25 cellular contexts compared by ENCODE assay signal in genomic region chr1:39829791-39830533, GRCh38. TPM values are rescaled to one million over a fixed set of nuclear protein-coding genes. Genes with fewer than 3 reads are reported as not detected.
DNase-seq lines count a peak whose midpoint lies in the region; ATAC-seq, FAIRE-seq and TF ChIP-seq lines count a peak whose summit lies in the region.
"Had no signal": no experiment of that assay in that cellular context is flagged by ENCODE, and none has a peak within 500 bp of the region (broad histone marks: within the 10 kb centered on the region; RNA-seq: fewer than 3 reads in every experiment).

No MANE protein-coding gene starts in this region.

- peaks cover 14% of the 10 kb centered on the region for H3K4me1 ChIP-seq in HepG2 (ENCODE audit: insufficient read depth, low read length)
- H3K4me1 ChIP-seq in right lobe of liver = peaks cover 0 to 10% (median 0%) of the 10 kb centered on the region in 4 donors
- no peaks in the 10 kb centered on the region for H3K4me1 ChIP-seq in Karpas-422 (ENCODE audit: low read length)
- no peaks in the 10 kb centered on the region for H3K4me1 ChIP-seq in thyroid gland
- H3K4me1 ChIP-seq: A549 had no signal

- no peaks in the 10 kb centered on the region for H3K79me2 ChIP-seq in HepG2 (ENCODE audit: insufficient read depth, low read length)
- no peaks in the 10 kb centered on the region for H3K79me2 ChIP-seq in Karpas-422 (ENCODE audit: low read length)

- FAIRE-seq in HepG2 (lab: Jason Lieb, UNC) = no peak
- FAIRE-seq: A549, G401.6, GM12891 had no signal

- TF ChIP-seq POLR2A in HepG2 (IDR thresholded peaks at IDR 0.05; ENCODE audit: insufficient read depth in 1 of 2, low read depth in 2 of 2, low read length in 2 of 2) (no peak), right lobe of liver (IDR thresholded peaks at IDR 0.05) (no peak), thyroid gland (IDR thresholded peaks at IDR 0.05) (no peak)

- no peaks in the 10 kb centered on the region for H3K9me3 ChIP-seq in HepG2 (ENCODE audit: low read length)
- H3K9me3 ChIP-seq in right lobe of liver = no peaks in the 10 kb centered on the region
- no peaks in the 10 kb centered on the region for H3K9me3 ChIP-seq in Karpas-422 (ENCODE audit: low read length)
- H3K9me3 ChIP-seq in thyroid gland = no peaks in the 10 kb centered on the region
- H3K9me3 ChIP-seq: A549 had no signal

- DNase-seq in HepG2 (ENCODE audit: low spot score) (no peak), right lobe of liver (no peak), foreskin fibroblast (peak; percentile 13 to 32), Karpas-422 (no peak), thyroid gland (no peak), SHP77 (lab: John Stamatoyannopoulos, UW) (no peak), CD14-positive monocyte (ENCODE audit: low spot score) (no peak)
- DNase-seq: activated CD4-positive, alpha-beta memory T cell treated with anti-CD3 and anti-CD28 coated beads, Interleukin-2, amount 10 ng/mL, durations not matched to agents 7 days and 5 days; activated naive CD8-positive, alpha-beta T cell treated with anti-CD3 and anti-CD28 coated beads for 36 hours; activated T-cell treated with anti-CD3 and anti-CD28 coated beads, Interleukin-2, amount 50 U/mL, for 4 hours; CD4-positive, alpha-beta memory T cell; foreskin melanocyte; naive B cell; NCI-H146; NCI-H524 treated with DMSO at 0.1 percent for 48 hours; stimulated activated CD4-positive, alpha-beta T cell treated with anti-CD3 and anti-CD28 coated beads, Interleukin-12 subunit alpha, Interleukin-12 subunit beta, amount 100 ng/mL, for 4 hours; stimulated activated naive CD4-positive, alpha-beta T cell treated with Interleukin-2 at 50 U/mL for 16 hours had no signal

- H3K36me3 ChIP-seq in HepG2 (replicated peaks in 1 of 2; ENCODE audit: control insufficient read depth in 1 of 2, insufficient read depth in 2 of 2, low read length in 2 of 2) (no peaks in the 10 kb centered on the region), right lobe of liver (no peaks in the 10 kb centered on the region), Karpas-422 (ENCODE audit: insufficient read depth, low read length) (no peaks in the 10 kb centered on the region), thyroid gland (no peaks in the 10 kb centered on the region)
- H3K36me3 ChIP-seq: cardiac muscle cell, WERI-Rb-1 had no signal

- H3K4me3 ChIP-seq in HepG2 (replicated peaks in 1 of 3; ENCODE audit: insufficient read depth in 1 of 3, low read depth in 2 of 3, low read length in 3 of 3) (no peak overlapping the region), right lobe of liver (no peak overlapping the region), foreskin fibroblast (ENCODE audit: low read depth in 1 of 2, low read length in 2 of 2) (no peak overlapping the region), Karpas-422 (ENCODE audit: low read length) (no peak overlapping the region), thyroid gland (replicated peaks in 1 of 3) (no peak overlapping the region)
- H3K4me3 ChIP-seq: A549, cardiac muscle cell, GM23338 had no signal

- H4K20me1 ChIP-seq in HepG2 (ENCODE audit: insufficient read depth, low read length) (no peaks in the 10 kb centered on the region), Karpas-422 (ENCODE audit: insufficient read depth, low read depth, low read length) (no peaks in the 10 kb centered on the region)

- no peak overlapping the region for H3K4me3 Mint-ChIP-seq in CD14-positive monocyte
- H3K4me3 Mint-ChIP-seq: activated CD4-positive, alpha-beta memory T cell treated with anti-CD3 and anti-CD28 coated beads, Interleukin-2, amount 10 ng/mL, durations not matched to agents 7 days and 5 days; activated naive CD8-positive, alpha-beta T cell treated with anti-CD3 and anti-CD28 coated beads for 36 hours; activated T-cell treated with anti-CD3 and anti-CD28 coated beads, Interleukin-2, amount 50 U/mL, for 4 hours; CD4-positive, alpha-beta memory T cell; GM23338 had no signal

- peaks cover 0 to 2% (median 1%) of the 10 kb centered on the region in 3 donors for H3K27me3 Mint-ChIP-seq in CD14-positive monocyte (ENCODE audit: low read depth in 3 of 3)

- in situ Hi-C loops in HepG2 (cut with HindIII; ENCODE audit: extremely low pct_ligation_motif_present, low pct_unique_long_range_greater_than_20kb) = no loop called here

- intact Hi-C loops in HepG2 (cut with micrococcal nuclease; ENCODE audit: unreplicated experiment) (no loop called here), right lobe of liver (cut with DNase I) (no loop called here), thyroid gland (cut with DNase I) (no loop called here), CD14-positive monocyte (cut with micrococcal nuclease) (no loop called here)

- no peak overlapping the region for H3K9ac ChIP-seq in HepG2 (ENCODE audit: insufficient read depth, low read depth, low read length)
- H3K9ac ChIP-seq in Karpas-422 (ENCODE audit: low read length) = no peak overlapping the region

- ATAC-seq in HepG2 = no peak
- no peak for ATAC-seq in right lobe of liver
- peak; percentile 65 for ATAC-seq in SK-N-SH treated with all-trans-retinoic acid at 6 μM for 48 hours
- ATAC-seq: activated T-cell treated with anti-CD3 and anti-CD28 coated beads, Interleukin-2, amount 50 U/mL, for 4 hours; GM23338 had no signal

- peak overlapping the region in 1 of 7 donors; percentile 4 for H3K27ac Mint-ChIP-seq in CD14-positive monocyte
- H3K27ac Mint-ChIP-seq: activated CD4-positive, alpha-beta memory T cell treated with anti-CD3 and anti-CD28 coated beads, Interleukin-2, amount 10 ng/mL, durations not matched to agents 7 days and 5 days; activated naive CD8-positive, alpha-beta T cell treated with anti-CD3 and anti-CD28 coated beads for 36 hours; GM23338 had no signal

- POLR2A ChIA-PET in HepG2 (lab: Yijun Ruan, JAX) = no interaction called here

- H3K27ac ChIP-seq in HepG2 (ENCODE audit: extremely low read length, insufficient read depth, low read length) = no peak overlapping the region
- H3K27ac ChIP-seq in right lobe of liver = no peak overlapping the region
- H3K27ac ChIP-seq in Karpas-422 (ENCODE audit: low read length) = no peak overlapping the region
- H3K27ac ChIP-seq in thyroid gland = no peak overlapping the region
- H3K27ac ChIP-seq: A549, cardiac muscle cell, WERI-Rb-1 had no signal

- 17% methylated on average over 6 of the region's 6 CpGs for WGBS in HepG2 (ENCODE audit: low lambda C conversion rate)
- 51% methylated on average over 6 of the region's 6 CpGs for WGBS in right lobe of liver (ENCODE audit: insufficient coverage, low coverage, low lambda C conversion rate, missing lambda C conversion rate)
- 46 to 49% methylated on average over 6 of the region's 6 CpGs for WGBS in thyroid gland, 2 donors

- TF ChIP-seq RAD21 in HepG2 (CRISPR knock-in tag; IDR thresholded peaks at IDR 0.05) = no peak

- H3K4me1 Mint-ChIP-seq in CD14-positive monocyte = peaks cover 44% of the 10 kb centered on the region
- H3K4me1 Mint-ChIP-seq: activated CD4-positive, alpha-beta memory T cell treated with anti-CD3 and anti-CD28 coated beads, Interleukin-2, amount 10 ng/mL, durations not matched to agents 7 days and 5 days; activated naive CD8-positive, alpha-beta T cell treated with anti-CD3 and anti-CD28 coated beads for 36 hours; CD4-positive, alpha-beta memory T cell had no signal

- BruUV-seq in HepG2 (replicated peaks; lab: Mats Ljungman, UMichigan) = no TSS peak

- no peak for TF ChIP-seq CTCF in HepG2 (CRISPR knock-in tag; IDR thresholded peaks at IDR 0.05)
- TF ChIP-seq CTCF in right lobe of liver (IDR thresholded peaks at IDR 0.05) = no peak
- no peak for TF ChIP-seq CTCF in foreskin fibroblast (IDR thresholded peaks at IDR 0.05; ENCODE audit: low read depth, low read length)
- no peak for TF ChIP-seq CTCF in thyroid gland (IDR thresholded peaks at IDR 0.05)
- TF ChIP-seq CTCF in CD14-positive monocyte (IDR thresholded peaks at IDR 0.05) = no peak

- peaks cover 0 to under 1% of the 10 kb centered on the region in 2 donors for H3K36me3 Mint-ChIP-seq in CD14-positive monocyte
- H3K36me3 Mint-ChIP-seq: activated naive CD8-positive, alpha-beta T cell treated with anti-CD3 and anti-CD28 coated beads for 36 hours; naive B cell had no signal

- no peaks in the 10 kb centered on the region; a peak in 2 of 5 replicates for H3K27me3 ChIP-seq in HepG2 (ENCODE audit: control insufficient read depth in 1 of 2, insufficient read depth in 2 of 2, low read length in 2 of 2)
- H3K27me3 ChIP-seq in right lobe of liver = no peaks in the 10 kb centered on the region
- H3K27me3 ChIP-seq in Karpas-422 (ENCODE audit: low read length) = no peaks in the 10 kb centered on the region
- H3K27me3 ChIP-seq in thyroid gland = no peaks in the 10 kb centered on the region
- H3K27me3 ChIP-seq: cardiac muscle cell had no signal

- peaks cover 0 to 4% (median 2%) of the 10 kb centered on the region in 7 donors for H3K9me3 Mint-ChIP-seq in CD14-positive monocyte
- H3K9me3 Mint-ChIP-seq: activated CD4-positive, alpha-beta memory T cell treated with anti-CD3 and anti-CD28 coated beads, Interleukin-2, amount 10 ng/mL, durations not matched to agents 7 days and 5 days; activated naive CD8-positive, alpha-beta T cell treated with anti-CD3 and anti-CD28 coated beads for 36 hours; activated T-cell treated with anti-CD3 and anti-CD28 coated beads, Interleukin-2, amount 50 U/mL, for 4 hours; GM23338; naive B cell had no signal

- H3K9me2 ChIP-seq in Karpas-422 (replicated peaks; ENCODE audit: insufficient read depth, low read length) = no peaks in the 10 kb centered on the region

- H2AFZ ChIP-seq in HepG2 (ENCODE audit: low read length) (no peak overlapping the region), Karpas-422 (ENCODE audit: low read length) (no peak overlapping the region)
- H2AFZ ChIP-seq: GM23338 had no signal

- TF ChIP-seq EP300 in HepG2 (IDR thresholded peaks at IDR 0.05; ENCODE audit: low read depth in 2 of 2, low read length in 2 of 2) = no peak
- TF ChIP-seq EP300 in HepG2 (CRISPR knock-in tag; IDR thresholded peaks at IDR 0.05; ENCODE audit: borderline replicate concordance) = no peak

- H3K4me2 ChIP-seq in HepG2 (ENCODE audit: low read depth, low read length) (no peak overlapping the region), Karpas-422 (ENCODE audit: low read depth, low read length, poor library complexity, severe bottlenecking) (no peak overlapping the region)
- H3K4me2 ChIP-seq: A549, GM23338 had no signal

- CTCF ChIA-PET in HepG2 (lab: Yijun Ruan, JAX; ENCODE audit: low intra/inter-chr PET ratio, low total read pairs) = no interaction called here

RNA-seq across cellular contexts. Expression of gene BMP8B, which starts 41.3 kb away (rescaled TPM):
- 0.14 and 0.29 TPM in 2 replicates for total RNA-seq in HepG2 (2016; rRNA removed; fragmentation: Illumina TruSeq; extraction: Trizol)
- total RNA-seq in HepG2 (2016; cell fraction: cytosol; rRNA removed; fragmentation: Illumina TruSeq; extraction: Trizol; ENCODE audit: low read depth) = not detected in 2 replicates
- 0.22 and 0.36 TPM in 2 replicates for total RNA-seq in HepG2 (2016; cell fraction: insoluble cytoplasmic fraction; rRNA removed; fragmentation: Illumina TruSeq; extraction: Trizol)
- 0.09 and 0.17 TPM in 2 replicates for total RNA-seq in HepG2 (2016; cell fraction: membrane; rRNA removed; fragmentation: Illumina TruSeq; extraction: Trizol)
- 0.22 and 0.34 TPM in 2 replicates for total RNA-seq in HepG2 (2016; cell fraction: nucleus; rRNA removed; fragmentation: Illumina TruSeq; extraction: Trizol)
- 0.41 and 0.48 TPM in 2 replicates for polyA plus RNA-seq in HepG2 (2011; rRNA removed)
- 0.24 and 0.41 TPM in 2 replicates for polyA plus RNA-seq in HepG2 (2011; cell fraction: cytosol; rRNA removed)
- polyA plus RNA-seq in HepG2 (2011; cell fraction: nucleus; rRNA removed) = 0.24 and 0.33 TPM in 2 replicates
- polyA plus RNA-seq in HepG2 (2012) = 0.68 and 0.78 TPM in 2 replicates
- polyA plus RNA-seq in HepG2 (2016; cell fraction: cytosol; fragmentation: Illumina TruSeq; extraction: Trizol; ENCODE audit: low read depth) = 0.03 TPM in 2 replicates
- 0.24 and 0.44 TPM in 2 replicates for polyA plus RNA-seq in HepG2 (2016; cell fraction: insoluble cytoplasmic fraction; fragmentation: Illumina TruSeq; extraction: Trizol; ENCODE audit: low read depth)
- polyA plus RNA-seq in HepG2 (2016; cell fraction: membrane; fragmentation: Illumina TruSeq; extraction: Trizol; ENCODE audit: low read depth) = 0.06 and 0.09 TPM in 2 replicates
- 0.37 and 0.51 TPM in 2 replicates for polyA plus RNA-seq in HepG2 (2016; cell fraction: nucleus; fragmentation: Illumina TruSeq; extraction: Trizol; ENCODE audit: insufficient read depth, low read depth)
- 0.62 and 4.1 TPM in 2 replicates for polyA minus RNA-seq in HepG2 (2011; rRNA and poly(A)+ RNA removed; ENCODE audit: low replicate concordance)
- polyA minus RNA-seq in HepG2 (2011; cell fraction: cytosol; rRNA and poly(A)+ RNA removed) = 0.40 and 0.44 TPM in 2 replicates
- polyA minus RNA-seq in HepG2 (2011; cell fraction: nucleus; rRNA and poly(A)+ RNA removed) = 0.12 and 0.26 TPM in 2 replicates
- total RNA-seq in right lobe of liver = 1 to 10 TPM in 2 of 6 experiments, under 1 TPM in 4; 0.04 to 2.2 (median 0.79) TPM
- not detected in 2 replicates for total RNA-seq in Karpas-422 (2014; rRNA removed; shearing (Covaris generic); ENCODE audit: low replicate concordance)
- 10 to 100 TPM in 1 of 4 donors, 1 to 10 TPM in 3; 6.6 to 15.4 (median 8.1) TPM for total RNA-seq in thyroid gland
- under 1 TPM; 0.14 to 0.24 TPM for polyA plus RNA-seq in CD14-positive monocyte
- total RNA-seq: cardiac muscle cell had no signal

RNA-seq across cellular contexts. Expression of gene TRIT1, which starts 53.3 kb away (rescaled TPM):
- total RNA-seq in HepG2 (2016; rRNA removed; fragmentation: Illumina TruSeq; extraction: Trizol) (20.4 and 20.7 TPM in 2 replicates), right lobe of liver (10 to 100 TPM in 1 of 6 experiments, 1 to 10 TPM in 5; 5.1 to 10.3 (median 7.0) TPM), thyroid gland (10 to 100 TPM; 22.6 to 35.2 (median 25.3) TPM)
- total RNA-seq in HepG2 (2016; cell fraction: cytosol; rRNA removed; fragmentation: Illumina TruSeq; extraction: Trizol; ENCODE audit: low read depth) = 6.6 and 8.1 TPM in 2 replicates
- 20.6 and 21.7 TPM in 2 replicates for total RNA-seq in HepG2 (2016; cell fraction: insoluble cytoplasmic fraction; rRNA removed; fragmentation: Illumina TruSeq; extraction: Trizol)
- total RNA-seq in HepG2 (2016; cell fraction: membrane; rRNA removed; fragmentation: Illumina TruSeq; extraction: Trizol) = 11.4 and 13.2 TPM in 2 replicates
- total RNA-seq in HepG2 (2016; cell fraction: nucleus; rRNA removed; fragmentation: Illumina TruSeq; extraction: Trizol) = 24.7 and 29.2 TPM in 2 replicates
- polyA plus RNA-seq in HepG2 (2011; rRNA removed) (11.5 and 13.4 TPM in 2 replicates), CD14-positive monocyte (10 to 100 TPM; 14.5 to 15.8 TPM)
- polyA plus RNA-seq in HepG2 (2011; cell fraction: cytosol; rRNA removed) = 6.3 and 6.6 TPM in 2 replicates
- 11.5 and 15.4 TPM in 2 replicates for polyA plus RNA-seq in HepG2 (2011; cell fraction: nucleus; rRNA removed)
- 10.4 and 13.0 TPM in 2 replicates for polyA plus RNA-seq in HepG2 (2012)
- 2.8 and 4.0 TPM in 2 replicates for polyA plus RNA-seq in HepG2 (2016; cell fraction: cytosol; fragmentation: Illumina TruSeq; extraction: Trizol; ENCODE audit: low read depth)
- 13.4 and 19.6 TPM in 2 replicates for polyA plus RNA-seq in HepG2 (2016; cell fraction: insoluble cytoplasmic fraction; fragmentation: Illumina TruSeq; extraction: Trizol; ENCODE audit: low read depth)
- polyA plus RNA-seq in HepG2 (2016; cell fraction: membrane; fragmentation: Illumina TruSeq; extraction: Trizol; ENCODE audit: low read depth) = 5.7 and 6.6 TPM in 2 replicates
- 46.0 and 50.5 TPM in 2 replicates for polyA plus RNA-seq in HepG2 (2016; cell fraction: nucleus; fragmentation: Illumina TruSeq; extraction: Trizol; ENCODE audit: insufficient read depth, low read depth)
- 11.6 and 20.1 TPM in 2 replicates for polyA minus RNA-seq in HepG2 (2011; rRNA and poly(A)+ RNA removed; ENCODE audit: low replicate concordance)
- 5.3 and 8.4 TPM in 2 replicates for polyA minus RNA-seq in HepG2 (2011; cell fraction: cytosol; rRNA and poly(A)+ RNA removed)
- polyA minus RNA-seq in HepG2 (2011; cell fraction: nucleus; rRNA and poly(A)+ RNA removed) = 22.4 and 32.9 TPM in 2 replicates
- 43.6 and 50.3 TPM in 2 replicates for total RNA-seq in Karpas-422 (2014; rRNA removed; shearing (Covaris generic); ENCODE audit: low replicate concordance)

RNA-seq across cellular contexts. Expression of gene OXCT2, which starts 58.8 kb away (rescaled TPM):
- total RNA-seq in HepG2 (2016; rRNA removed; fragmentation: Illumina TruSeq; extraction: Trizol) (0.33 TPM in 1 of 2 replicates, not detected in the other), right lobe of liver (1 to 10 TPM in 2 of 6 experiments, under 1 TPM in 3, not detected in 1; 0.12 to 2.4 (median 0.35) TPM), thyroid gland (1 to 10 TPM; 2.6 to 8.2 (median 3.5) TPM)
- total RNA-seq in HepG2 (2016; cell fraction: cytosol; rRNA removed; fragmentation: Illumina TruSeq; extraction: Trizol; ENCODE audit: low read depth) = not detected in 2 replicates
- 0.43 TPM in 1 of 2 replicates, not detected in the other for total RNA-seq in HepG2 (2016; cell fraction: insoluble cytoplasmic fraction; rRNA removed; fragmentation: Illumina TruSeq; extraction: Trizol)
- 0.12 and 0.17 TPM in 2 replicates for total RNA-seq in HepG2 (2016; cell fraction: membrane; rRNA removed; fragmentation: Illumina TruSeq; extraction: Trizol)
- total RNA-seq in HepG2 (2016; cell fraction: nucleus; rRNA removed; fragmentation: Illumina TruSeq; extraction: Trizol) = 0.22 and 0.34 TPM in 2 replicates
- polyA plus RNA-seq in HepG2 (2011; rRNA removed) (0.21 and 0.26 TPM in 2 replicates), CD14-positive monocyte (under 1 TPM; 0.16 to 0.38 TPM)
- polyA plus RNA-seq in HepG2 (2011; cell fraction: cytosol; rRNA removed) = 0.18 and 0.31 TPM in 2 replicates
- polyA plus RNA-seq in HepG2 (2011; cell fraction: nucleus; rRNA removed) = 1.2 and 1.7 TPM in 2 replicates
- polyA plus RNA-seq in HepG2 (2012) = 0.25 TPM in 2 replicates
- not detected in 2 replicates for polyA plus RNA-seq in HepG2 (2016; cell fraction: cytosol; fragmentation: Illumina TruSeq; extraction: Trizol; ENCODE audit: low read depth)
- 0.29 TPM in 1 of 2 replicates, not detected in the other for polyA plus RNA-seq in HepG2 (2016; cell fraction: insoluble cytoplasmic fraction; fragmentation: Illumina TruSeq; extraction: Trizol; ENCODE audit: low read depth)
- not detected in 2 replicates for polyA plus RNA-seq in HepG2 (2016; cell fraction: membrane; fragmentation: Illumina TruSeq; extraction: Trizol; ENCODE audit: low read depth)
- 0.93 and 1.2 TPM in 2 replicates for polyA plus RNA-seq in HepG2 (2016; cell fraction: nucleus; fragmentation: Illumina TruSeq; extraction: Trizol; ENCODE audit: insufficient read depth, low read depth)
- 0.22 and 1.3 TPM in 2 replicates for polyA minus RNA-seq in HepG2 (2011; rRNA and poly(A)+ RNA removed; ENCODE audit: low replicate concordance)
- 0.30 TPM in 1 of 2 replicates, not detected in the other for polyA minus RNA-seq in HepG2 (2011; cell fraction: cytosol; rRNA and poly(A)+ RNA removed)
- 0.64 and 0.99 TPM in 2 replicates for polyA minus RNA-seq in HepG2 (2011; cell fraction: nucleus; rRNA and poly(A)+ RNA removed)
- total RNA-seq in Karpas-422 (2014; rRNA removed; shearing (Covaris generic); ENCODE audit: low replicate concordance) = not detected in 2 replicates
- total RNA-seq: progenitor cell of endocrine pancreas had no signal
- polyA plus RNA-seq: cardiac muscle cell; CD4-positive, alpha-beta memory T cell had no signal

Comparison
In these comparisons a context has a peak if more than half of its experiments do, and no peak if none do; other contexts are left out.
1. DNase-seq: peak in foreskin fibroblast (2 of 2); none in HepG2 (single experiment), right lobe of liver (0 of 3), Karpas-422 (single experiment), thyroid gland (0 of 2), SHP77 (0 of 2) and CD14-positive monocyte (single experiment).